In genomic region chr19:10085641-10086031, GRCh38 we compare ENCODE assay signal across 1 cellular context.
TF ChIP-seq lines count a peak whose summit lies in the region.

No MANE protein-coding gene starts in this region.

TF ChIP-seq in K562, 482 proteins besides CTCF, POLR2A, EP300 and RAD21 (continued from another document):
- TF ChIP-seq ZNF184 (CRISPR knock-in tag; IDR thresholded peaks at IDR 0.05), result no peak
- TF ChIP-seq DMBX1 (CRISPR knock-in tag; IDR thresholded peaks at IDR 0.05; ENCODE audit: borderline replicate concordance), result no peak
- TF ChIP-seq CBX1 (IDR thresholded peaks at IDR 0.05; ENCODE audit: low read depth), result peak; percentile 98
- TF ChIP-seq RCOR1 (IDR thresholded peaks at IDR 0.05; ENCODE audit: borderline replicate concordance in 1 of 2, low read depth in 2 of 2, low read length in 2 of 2), result peak; percentile 81 to 99
- peak; percentile 54 for TF ChIP-seq NKRF (IDR thresholded peaks at IDR 0.05; ENCODE audit: borderline replicate concordance)
- no peak for TF ChIP-seq TAF9B (IDR thresholded peaks at IDR 0.05; ENCODE audit: partially characterized antibody)
- no peak for TF ChIP-seq HDAC8 (tag; IDR thresholded peaks at IDR 0.05)
- peak; percentile 48 for TF ChIP-seq NCOA4 (IDR thresholded peaks at IDR 0.05; ENCODE audit: partially characterized antibody)
- TF ChIP-seq ADNP (tag; IDR thresholded peaks at IDR 0.05), result peak; percentile 100
- TF ChIP-seq NFIC (IDR thresholded peaks at IDR 0.05), result peak; percentile 26; the same call in 1 of the 2 replicates
- no peak for TF ChIP-seq BCL6 (CRISPR knock-in tag; IDR thresholded peaks at IDR 0.05)
- no peak for TF ChIP-seq ZNF76 (CRISPR knock-in tag; IDR thresholded peaks at IDR 0.05; ENCODE audit: borderline replicate concordance)
- peak; percentile 99 for TF ChIP-seq SMARCA5 (IDR thresholded peaks at IDR 0.05)
- no peak for TF ChIP-seq ATF1 (CRISPR knock-in tag; IDR thresholded peaks at IDR 0.05)
- 0 out of 2 replicates have a peak, but pooled peaks have one; percentile 38 for TF ChIP-seq ATF1 (tag; IDR thresholded peaks at IDR 0.05)
- no peak for TF ChIP-seq GATA2 (CRISPR knock-in tag; IDR thresholded peaks at IDR 0.05)
- TF ChIP-seq TEAD2 (tag; IDR thresholded peaks at IDR 0.05), result no peak
- no peak for TF ChIP-seq NEUROD1 (IDR thresholded peaks at IDR 0.05; ENCODE audit: borderline replicate concordance, low read depth, low read length, partially characterized antibody)
- TF ChIP-seq ZSCAN32 (CRISPR knock-in tag; IDR thresholded peaks at IDR 0.05), result no peak
- peak; percentile 49; the same call in 1 of the 2 replicates for TF ChIP-seq ZSCAN29 (IDR thresholded peaks at IDR 0.05)
- no peak for TF ChIP-seq ZNF217 (CRISPR knock-in tag; IDR thresholded peaks at IDR 0.05)
- no peak for TF ChIP-seq ZNF511 (CRISPR knock-in tag; IDR thresholded peaks at IDR 0.05)
